21 cellular contexts compared by ENCODE assay signal in genomic region chr3:112388972-112389371, GRCh38. TPM values are rescaled to one million over a fixed set of nuclear protein-coding genes. Genes with fewer than 3 reads are reported as not detected.
DNase-seq lines count a peak whose midpoint lies in the region; ATAC-seq, FAIRE-seq and TF ChIP-seq lines count a peak whose summit lies in the region.
"Had no signal": no experiment of that assay in that cellular context is flagged by ENCODE, and none has a peak within 500 bp of the region (broad histone marks: within the 10 kb centered on the region; RNA-seq: fewer than 3 reads in every experiment).

No MANE protein-coding gene starts in this region.

- POLR2A ChIA-PET in activated CD4-positive, alpha-beta memory T cell treated with anti-CD3 and anti-CD28 coated beads for 36 hours (lab: Charles Lee): no interaction called here
- POLR2A ChIA-PET in activated CD4-positive, alpha-beta memory T cell treated with anti-CD3 and anti-CD28 coated beads, Interleukin-2, amount 10 ng/mL, durations not matched to agents 7 days and 5 days (lab: Charles Lee): no interaction called here
- POLR2A ChIA-PET in H1 (lab: Charles Lee; ENCODE audit: partially characterized antibody) (interaction anchor here (1.5 kb wide), 1 partner anchor 10 kb away, joined by 3 read pairs; no protein-coding TSS in a partner anchor), HepG2 (lab: Yijun Ruan, JAX) (no interaction called here)

- intact Hi-C loops in activated CD4-positive, alpha-beta memory T cell treated with anti-CD3 and anti-CD28 coated beads for 36 hours (cut with micrococcal nuclease): no loop called here
- intact Hi-C loops in HepG2 (cut with micrococcal nuclease; ENCODE audit: unreplicated experiment): no loop called here

- H3K79me2 ChIP-seq in H1 (ENCODE audit: control insufficient read depth in 1 of 2, insufficient read depth in 2 of 2, low read length in 2 of 2) (no peaks in the 10 kb centered on the region), HepG2 (ENCODE audit: insufficient read depth, low read length) (no peaks in the 10 kb centered on the region)

- H2BK12ac ChIP-seq in H1 (ENCODE audit: low read depth, low read length): no peak overlapping the region

- H2BK120ac ChIP-seq in H1 (replicated peaks; ENCODE audit: low read depth, low read length): peak overlapping the region; percentile 59

- H3K56ac ChIP-seq in H1 (replicated peaks; ENCODE audit: insufficient read length, low read depth, low read length): no peak overlapping the region

- H3K23me2 ChIP-seq in H1 (ENCODE audit: low read depth, low read length): no peaks in the 10 kb centered on the region

- in situ Hi-C loops in HepG2 (cut with HindIII; ENCODE audit: extremely low pct_ligation_motif_present, low pct_unique_long_range_greater_than_20kb): no loop called here

- no TSS peak for BruUV-seq in HepG2 (replicated peaks; lab: Mats Ljungman, UMichigan)

- H3K27ac Mint-ChIP-seq in activated CD4-positive, alpha-beta memory T cell treated with anti-CD3 and anti-CD28 coated beads for 36 hours: peak overlapping the region; percentile 49
- no peak overlapping the region for H3K27ac Mint-ChIP-seq in activated CD4-positive, alpha-beta memory T cell treated with anti-CD3 and anti-CD28 coated beads, Interleukin-2, amount 10 ng/mL, durations not matched to agents 7 days and 5 days
- peak overlapping the region; percentile 28 for H3K27ac Mint-ChIP-seq in neural crest cell (ENCODE audit: unreplicated experiment)
- H3K27ac Mint-ChIP-seq: CD8-positive, alpha-beta T cell had no signal

- H3K4ac ChIP-seq in H1 (replicated peaks; ENCODE audit: insufficient read length, low read depth, low read length): peak overlapping the region; percentile 16

- no peak for TF ChIP-seq EP300 in H1 (IDR thresholded peaks at IDR 0.05; ENCODE audit: borderline replicate concordance in 1 of 2, low read depth in 2 of 2, low read length in 2 of 2)
- no peak for TF ChIP-seq EP300 in HepG2 (IDR thresholded peaks at IDR 0.05; ENCODE audit: low read depth in 2 of 2, low read length in 2 of 2)
- TF ChIP-seq EP300 in HepG2 (CRISPR knock-in tag; IDR thresholded peaks at IDR 0.05; ENCODE audit: borderline replicate concordance): no peak

- H3K79me1 ChIP-seq in H1 (ENCODE audit: low read depth, low read length): no peaks in the 10 kb centered on the region

- H3K36me3 ChIP-seq in H1 (ENCODE audit: control insufficient read depth in 2 of 4, insufficient read depth in 4 of 4, low read length in 3 of 4) (peaks cover 0 to 3% (median 0%) of the 10 kb centered on the region in 4 experiments; a peak in 2 of 8 replicates), HepG2 (replicated peaks in 1 of 2; ENCODE audit: control insufficient read depth in 1 of 2, insufficient read depth in 2 of 2, low read length in 2 of 2) (no peaks in the 10 kb centered on the region)

- ATAC-seq in activated CD4-positive, CD25-positive, alpha-beta regulatory T cell treated with anti-CD3 and anti-CD28 coated beads, Interleukin-2, amount 50 U/mL, for 24 hours: no peak
- ATAC-seq in HG02623 (IDR thresholded peaks at IDR 0.05; ENCODE audit: unreplicated experiment): no peak
- ATAC-seq in HepG2: no peak
- ATAC-seq: CD8-positive, alpha-beta T cell had no signal

- H3K18ac ChIP-seq in H1 (ENCODE audit: extremely low read depth, low read length): no peak overlapping the region

- H3K27me3 Mint-ChIP-seq in activated CD4-positive, alpha-beta memory T cell treated with anti-CD3 and anti-CD28 coated beads for 36 hours: no peaks in the 10 kb centered on the region
- H3K27me3 Mint-ChIP-seq in activated CD4-positive, alpha-beta memory T cell treated with anti-CD3 and anti-CD28 coated beads, Interleukin-2, amount 10 ng/mL, durations not matched to agents 7 days and 5 days: no peaks in the 10 kb centered on the region
- no peaks in the 10 kb centered on the region for H3K27me3 Mint-ChIP-seq in neural crest cell (ENCODE audit: low read depth)

- peak overlapping the region; percentile 93; the same call in 1 of the 2 replicates for H2BK20ac ChIP-seq in H1 (ENCODE audit: low read length)

- H3K9me3 ChIP-seq in H1 (ENCODE audit: insufficient read depth in 2 of 2, low read depth in 1 of 2, low read length in 1 of 2): peaks cover 6 to 11% of the 10 kb centered on the region in 2 experiments; a peak in 3 of 4 replicates
- no peaks in the 10 kb centered on the region for H3K9me3 ChIP-seq in HepG2 (ENCODE audit: low read length)

- no peaks in the 10 kb centered on the region for H3K27me3 ChIP-seq in H1 (replicated peaks in 1 of 4; ENCODE audit: control insufficient read depth in 3 of 4, extremely low read depth in 1 of 4, insufficient read depth in 3 of 4, low read length in 3 of 4)
- H3K27me3 ChIP-seq in HepG2 (ENCODE audit: control insufficient read depth in 1 of 2, insufficient read depth in 2 of 2, low read length in 2 of 2): no peaks in the 10 kb centered on the region
- H3K27me3 ChIP-seq: BLaER1 had no signal

- H2BK5ac ChIP-seq in H1 (ENCODE audit: low read depth, low read length): no peak overlapping the region

- no peak overlapping the region for H2BK15ac ChIP-seq in H1 (ENCODE audit: low read length)

- H4K20me1 ChIP-seq in H1 (replicated peaks in 1 of 2; ENCODE audit: control insufficient read depth in 1 of 2, insufficient read depth in 2 of 2, low read length in 2 of 2) (no peaks in the 10 kb centered on the region), HepG2 (ENCODE audit: insufficient read depth, low read length) (no peaks in the 10 kb centered on the region)
- H4K20me1 ChIP-seq: BLaER1 had no signal

- no peak overlapping the region for H4K91ac ChIP-seq in H1 (replicated peaks; ENCODE audit: insufficient read length, low read length)

- FAIRE-seq in H1 (lab: Jason Lieb, UNC) (no peak), HepG2 (lab: Jason Lieb, UNC) (no peak)
- FAIRE-seq: D721Med had no signal

- no peak overlapping the region for H3K4me2 ChIP-seq in H1 (ENCODE audit: insufficient read depth in 1 of 2, low read depth in 2 of 2, low read length in 2 of 2)
- no peak overlapping the region for H3K4me2 ChIP-seq in HepG2 (ENCODE audit: low read depth, low read length)

- H3K36me3 Mint-ChIP-seq in activated CD4-positive, alpha-beta memory T cell treated with anti-CD3 and anti-CD28 coated beads for 36 hours: peaks cover 6% of the 10 kb centered on the region
- H3K36me3 Mint-ChIP-seq in activated CD4-positive, alpha-beta memory T cell treated with anti-CD3 and anti-CD28 coated beads, Interleukin-2, amount 10 ng/mL, durations not matched to agents 7 days and 5 days (ENCODE audit: low read depth): peaks cover 7% of the 10 kb centered on the region
- H3K36me3 Mint-ChIP-seq in neural crest cell (ENCODE audit: low read depth): peaks cover 7% of the 10 kb centered on the region
- H3K36me3 Mint-ChIP-seq: CD8-positive, alpha-beta T cell had no signal

- H2AK5ac ChIP-seq in H1 (ENCODE audit: low read depth, low read length): no peak overlapping the region

- H3K9me3 Mint-ChIP-seq in activated CD4-positive, alpha-beta memory T cell treated with anti-CD3 and anti-CD28 coated beads for 36 hours: peaks cover 13% of the 10 kb centered on the region
- H3K9me3 Mint-ChIP-seq in activated CD4-positive, alpha-beta memory T cell treated with anti-CD3 and anti-CD28 coated beads, Interleukin-2, amount 10 ng/mL, durations not matched to agents 7 days and 5 days: peaks cover 7% of the 10 kb centered on the region
- peaks cover 9% of the 10 kb centered on the region for H3K9me3 Mint-ChIP-seq in neural crest cell

- H4K8ac ChIP-seq in H1 (ENCODE audit: extremely low read depth, insufficient read depth, low read length): no peak overlapping the region

- TF ChIP-seq RAD21 in H1 (IDR thresholded peaks at IDR 0.05 in 1 of 2, conservative IDR thresholded peaks at IDR 0.05 in 1 of 2; ENCODE audit: low read depth in 2 of 2, low read length in 2 of 2) (no peak), HepG2 (CRISPR knock-in tag; IDR thresholded peaks at IDR 0.05) (no peak)

- no peak overlapping the region for H3K23ac ChIP-seq in H1 (ENCODE audit: insufficient read length)

- peaks cover 58% of the 10 kb centered on the region for H3K4me1 Mint-ChIP-seq in activated CD4-positive, alpha-beta memory T cell treated with anti-CD3 and anti-CD28 coated beads for 36 hours (ENCODE audit: low read depth)
- peaks cover 37% of the 10 kb centered on the region for H3K4me1 Mint-ChIP-seq in activated CD4-positive, alpha-beta memory T cell treated with anti-CD3 and anti-CD28 coated beads, Interleukin-2, amount 10 ng/mL, durations not matched to agents 7 days and 5 days
- H3K4me1 Mint-ChIP-seq in neural crest cell: peaks cover 52% of the 10 kb centered on the region

- H3K4me1 ChIP-seq in H1 (replicated peaks in 1 of 4; ENCODE audit: control insufficient read depth in 3 of 4, insufficient read depth in 4 of 4, low read length in 3 of 4) (peaks cover 4 to 13% (median 8%) of the 10 kb centered on the region in 4 experiments; a peak in 4 of 7 replicates), HepG2 (ENCODE audit: insufficient read depth, low read length) (no peaks in the 10 kb centered on the region)

- CTCF ChIA-PET in activated CD4-positive, alpha-beta memory T cell treated with anti-CD3 and anti-CD28 coated beads for 36 hours (lab: Charles Lee): interaction anchor here (0.8 kb wide), 1 partner anchor 55 kb away, joined by 3 read pairs; no protein-coding TSS in a partner anchor
- CTCF ChIA-PET in activated CD4-positive, alpha-beta memory T cell treated with anti-CD3 and anti-CD28 coated beads, Interleukin-2, amount 10 ng/mL, durations not matched to agents 7 days and 5 days (lab: Charles Lee): interaction anchor here (1.4 kb wide), 1 partner anchor 49 kb away, joined by 7 read pairs; no protein-coding TSS in a partner anchor
- CTCF ChIA-PET in H1 (lab: Charles Lee; ENCODE audit: partially characterized antibody): interaction anchor here (0.9 kb wide), 1 partner anchor 146 kb away, joined by 3 read pairs; no protein-coding TSS in a partner anchor
- CTCF ChIA-PET in HepG2 (lab: Yijun Ruan, JAX; ENCODE audit: low intra/inter-chr PET ratio, low total read pairs): no interaction called here

- H4K5ac ChIP-seq in H1 (ENCODE audit: insufficient read length, low read depth, low read length): no peak overlapping the region

- no peak overlapping the region for H3K4me3 Mint-ChIP-seq in activated CD4-positive, alpha-beta memory T cell treated with anti-CD3 and anti-CD28 coated beads for 36 hours
- no peak overlapping the region for H3K4me3 Mint-ChIP-seq in activated CD4-positive, alpha-beta memory T cell treated with anti-CD3 and anti-CD28 coated beads, Interleukin-2, amount 10 ng/mL, durations not matched to agents 7 days and 5 days
- no peak overlapping the region for H3K4me3 Mint-ChIP-seq in neural crest cell
- H3K4me3 Mint-ChIP-seq: CD8-positive, alpha-beta T cell had no signal

- TF ChIP-seq POLR2A in H1 (IDR thresholded peaks at IDR 0.05; ENCODE audit: control extremely low read depth in 1 of 2, low read depth in 2 of 2, low read length in 2 of 2) (no peak), HepG2 (IDR thresholded peaks at IDR 0.05; ENCODE audit: insufficient read depth in 1 of 2, low read depth in 2 of 2, low read length in 2 of 2) (no peak)

- TF ChIP-seq CTCF in H1 (IDR thresholded peaks at IDR 0.05; ENCODE audit: control extremely low read depth in 1 of 3, insufficient read depth in 1 of 3, low read depth in 1 of 3, low read length in 3 of 3) (no peak), neural crest cell (conservative IDR thresholded peaks at IDR 0.05) (no peak), HepG2 (CRISPR knock-in tag; IDR thresholded peaks at IDR 0.05) (no peak)

- H3K27ac ChIP-seq in H1 (ENCODE audit: low read depth, low read length) (no peak overlapping the region), HepG2 (ENCODE audit: extremely low read length, insufficient read depth, low read length) (no peak overlapping the region)
- H3K27ac ChIP-seq: BLaER1 had no signal

- no peak overlapping the region for H3K14ac ChIP-seq in H1 (ENCODE audit: insufficient read length)

- H2AFZ ChIP-seq in H1 (ENCODE audit: low read length) (no peak overlapping the region), HepG2 (ENCODE audit: low read length) (no peak overlapping the region)

- no peak for DNase-seq in activated CD4-positive, alpha-beta memory T cell treated with anti-CD3 and anti-CD28 coated beads for 36 hours
- DNase-seq in activated CD4-positive, alpha-beta memory T cell treated with anti-CD3 and anti-CD28 coated beads, Interleukin-2, amount 10 ng/mL, durations not matched to agents 7 days and 5 days: no peak
- DNase-seq in H1 (ENCODE audit: low read depth in 1 of 2, low spot score in 2 of 2) (no peak), neural crest cell (ENCODE audit: low read depth, low spot score) (no peak), HepG2 (ENCODE audit: low spot score) (no peak), DMS53 treated with DMSO at 0.1 percent for 48 hours (lab: John Stamatoyannopoulos, UW; ENCODE audit: unreplicated experiment) (no peak)
- DNase-seq: CD8-positive, alpha-beta T cell; DMS79 treated with DMSO at 0.1 percent for 48 hours; HCEC 1CT; KG1; NCI-H1436; NCI-H2029; NCI-H2171; NCI-H446; NCI-H69 had no signal

- H3K9ac ChIP-seq in H1 (replicated peaks in 1 of 4; ENCODE audit: extremely low read depth in 1 of 4, low read depth in 3 of 4, low read length in 3 of 4) (no peak overlapping the region), HepG2 (ENCODE audit: insufficient read depth, low read depth, low read length) (no peak overlapping the region)
- H3K9ac ChIP-seq: BLaER1 had no signal

- H3K4me3 ChIP-seq in H1 (ENCODE audit: extremely low read depth in 1 of 4, insufficient read depth in 2 of 4, low read depth in 3 of 4, low read length in 4 of 4): no peak overlapping the region
- H3K4me3 ChIP-seq in HepG2 (replicated peaks in 1 of 3; ENCODE audit: insufficient read depth in 1 of 3, low read depth in 2 of 3, low read length in 3 of 3): no peak overlapping the region
- H3K4me3 ChIP-seq: BLaER1 had no signal

RNA-seq across cellular contexts. Expression of gene CD200, which starts 56.0 kb away (rescaled TPM):
- total RNA-seq in activated CD4-positive, alpha-beta memory T cell treated with anti-CD3 and anti-CD28 coated beads for 36 hours: 10 to 100 TPM; 34.2 to 34.5 TPM
- 1 to 10 TPM; 9.1 to 9.2 TPM for total RNA-seq in activated CD4-positive, alpha-beta memory T cell treated with anti-CD3 and anti-CD28 coated beads, Interleukin-2, amount 10 ng/mL, durations not matched to agents 7 days and 5 days
- 50.2 and 51.9 TPM in 2 replicates for total RNA-seq in H1 (2021; fragmentation: NEBNext Ultra II Directional; extraction: Animal tissue kit (Norgen Biotek cat#: 25700))
- polyA plus RNA-seq in H1 (2011; rRNA removed): 25.0 and 45.8 TPM in 2 replicates
- polyA plus RNA-seq in H1 (2011; cell fraction: cytosol; rRNA removed): 39.3 TPM
- polyA plus RNA-seq in H1 (2011; cell fraction: nucleus; rRNA removed): 24.9 TPM
- 46.2 to 51.4 TPM (median 49.5 TPM) in 4 replicates for polyA plus RNA-seq in H1 (2012, experiment 1 of 2)
- 7.0 TPM for polyA plus RNA-seq in H1 (2012, experiment 2 of 2)
- polyA plus RNA-seq in H1 (2013, experiment 1 of 2): 104 TPM
- polyA plus RNA-seq in H1 (2013, experiment 2 of 2): 109 TPM
- 41.9 and 57.4 TPM in 2 replicates for polyA minus RNA-seq in H1 (2011; rRNA and poly(A)+ RNA removed)
- polyA minus RNA-seq in H1 (2011; cell fraction: cytosol; rRNA and poly(A)+ RNA removed): 19.0 TPM
- polyA minus RNA-seq in H1 (2011; cell fraction: nucleus; rRNA and poly(A)+ RNA removed): 38.7 TPM
- 66.7 and 67.0 TPM in 2 replicates for total RNA-seq in neural crest cell
- not detected in 2 replicates for total RNA-seq in HepG2 (2016; rRNA removed; fragmentation: Illumina TruSeq; extraction: Trizol)
- total RNA-seq in HepG2 (2016; cell fraction: cytosol; rRNA removed; fragmentation: Illumina TruSeq; extraction: Trizol; ENCODE audit: low read depth): not detected in 2 replicates
- total RNA-seq in HepG2 (2016; cell fraction: insoluble cytoplasmic fraction; rRNA removed; fragmentation: Illumina TruSeq; extraction: Trizol): not detected in 2 replicates
- total RNA-seq in HepG2 (2016; cell fraction: membrane; rRNA removed; fragmentation: Illumina TruSeq; extraction: Trizol): not detected in 2 replicates
- total RNA-seq in HepG2 (2016; cell fraction: nucleus; rRNA removed; fragmentation: Illumina TruSeq; extraction: Trizol): not detected in 2 replicates
- not detected in 2 replicates for polyA plus RNA-seq in HepG2 (2011; rRNA removed)
- polyA plus RNA-seq in HepG2 (2011; cell fraction: cytosol; rRNA removed): 0.03 TPM in 1 of 2 replicates, not detected in the other
- polyA plus RNA-seq in HepG2 (2011; cell fraction: nucleus; rRNA removed): 0.05 TPM in 1 of 2 replicates, not detected in the other
- polyA plus RNA-seq in HepG2 (2012): not detected in 2 replicates
- not detected in 2 replicates for polyA plus RNA-seq in HepG2 (2016; cell fraction: cytosol; fragmentation: Illumina TruSeq; extraction: Trizol; ENCODE audit: low read depth)
- not detected in 2 replicates for polyA plus RNA-seq in HepG2 (2016; cell fraction: insoluble cytoplasmic fraction; fragmentation: Illumina TruSeq; extraction: Trizol; ENCODE audit: low read depth)
- polyA plus RNA-seq in HepG2 (2016; cell fraction: membrane; fragmentation: Illumina TruSeq; extraction: Trizol; ENCODE audit: low read depth): not detected in 2 replicates
- polyA plus RNA-seq in HepG2 (2016; cell fraction: nucleus; fragmentation: Illumina TruSeq; extraction: Trizol; ENCODE audit: insufficient read depth, low read depth): not detected in 2 replicates
- not detected in 2 replicates for polyA minus RNA-seq in HepG2 (2011; rRNA and poly(A)+ RNA removed; ENCODE audit: low replicate concordance)
- polyA minus RNA-seq in HepG2 (2011; cell fraction: cytosol; rRNA and poly(A)+ RNA removed): not detected in 2 replicates
- polyA minus RNA-seq in HepG2 (2011; cell fraction: nucleus; rRNA and poly(A)+ RNA removed): not detected in 2 replicates
- total RNA-seq: A172, G401 had no signal

Comparison
In these comparisons a context has a peak if more than half of its experiments do, and no peak if none do; other contexts are left out.
1. RNA of gene CD200, which starts 56.0 kb away (total RNA-seq): 66.7 to 67.0 TPM in neural crest cell, 50.2 to 51.9 TPM in H1, 34.2 to 34.5 TPM in activated CD4-positive, alpha-beta memory T cell treated with anti-CD3 and anti-CD28 coated beads for 36 hours and 9.1 to 9.2 TPM in activated CD4-positive, alpha-beta memory T cell treated with anti-CD3 and anti-CD28 coated beads, Interleukin-2, amount 10 ng/mL, durations not matched to agents 7 days and 5 days; not detected in HepG2; every median in the first group is over 10 times any median in the second.